Comparison of ENCODE assay signal across 18 cellular contexts in the genomic region with DNA sequence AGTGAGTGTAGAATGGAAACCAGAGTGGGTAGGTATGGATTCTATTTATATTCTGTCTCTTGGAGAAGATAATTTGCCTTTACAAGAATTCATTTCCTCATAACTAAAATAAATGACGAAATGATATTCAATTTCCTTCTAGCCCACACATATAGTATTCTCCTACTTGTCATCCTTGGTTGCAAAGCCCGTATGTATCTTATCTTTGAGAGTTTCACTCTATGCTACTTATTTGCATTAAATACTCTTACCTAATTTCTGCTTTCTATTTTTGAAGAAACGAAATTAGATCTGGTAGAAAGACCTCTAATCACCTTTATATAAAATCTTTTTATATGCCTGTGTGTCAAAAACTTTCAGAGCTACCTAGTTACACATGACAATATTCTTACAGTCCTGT.
"Had no signal": no experiment of that assay in that cellular context is flagged by ENCODE, and none has a peak within 500 bp of the region (broad histone marks: within the 10 kb centered on the region; RNA-seq: fewer than 3 reads in every experiment).

No MANE protein-coding gene starts in this region.

- H3K27me3 ChIP-seq: colonic mucosa, esophagus muscularis mucosa, foreskin keratinocyte, gastroesophageal sphincter, heart left ventricle, left lung had no signal

- H3K36me3 Mint-ChIP-seq: mesothelial cell of epicardium, naive B cell had no signal

- H3K4me3 Mint-ChIP-seq: dendritic cell treated with granulocyte-macrophage colony-stimulating factor and Interleukin-4, amounts not matched to agents 40 ng/mL and 50 ng/mL, for 4 days; mesothelial cell of epicardium; naive B cell had no signal

- H3K9me3 ChIP-seq: colonic mucosa, esophagus muscularis mucosa, gastroesophageal sphincter, heart left ventricle, left lung, lower lobe of right lung, mucosa of descending colon had no signal

- H3K36me3 ChIP-seq: colonic mucosa, esophagus muscularis mucosa, gastroesophageal sphincter, heart left ventricle, left lung, lower lobe of right lung had no signal

- H3K4me3 ChIP-seq: colonic mucosa, esophagus muscularis mucosa, gastroesophageal sphincter, heart left ventricle, left lung, lower lobe of right lung, mucosa of descending colon had no signal

- H3K27ac ChIP-seq: colonic mucosa, esophagus muscularis mucosa, foreskin keratinocyte, gastroesophageal sphincter, heart left ventricle, left lung, lower lobe of right lung had no signal

- H3K9me3 Mint-ChIP-seq: dendritic cell treated with granulocyte-macrophage colony-stimulating factor and Interleukin-4, amounts not matched to agents 40 ng/mL and 50 ng/mL, for 4 days; mesothelial cell of epicardium had no signal

- ATAC-seq: foreskin keratinocyte, gastroesophageal sphincter, heart left ventricle, left cardiac atrium, left lung, left ventricle myocardium superior, lower lobe of right lung, mucosa of descending colon had no signal

- H3K27ac Mint-ChIP-seq: dendritic cell treated with granulocyte-macrophage colony-stimulating factor and Interleukin-4, amounts not matched to agents 40 ng/mL and 50 ng/mL, for 4 days; mesothelial cell of epicardium; naive B cell had no signal

- DNase-seq: colonic mucosa; cortex of kidney; effector CD4-positive, alpha-beta T cell; effector memory CD4-positive, alpha-beta T cell; foreskin keratinocyte; heart left ventricle; hippocampal formation; left cardiac atrium; left lung; left ventricle myocardium superior; lower lobe of right lung; mesenchymal stem cell; mucosa of descending colon; naive B cell had no signal

- H3K4me1 Mint-ChIP-seq: naive B cell had no signal

- H3K4me1 ChIP-seq: colonic mucosa, esophagus muscularis mucosa, foreskin keratinocyte, gastroesophageal sphincter, heart left ventricle, left lung, lower lobe of right lung had no signal

- H3K27me3 Mint-ChIP-seq: dendritic cell treated with granulocyte-macrophage colony-stimulating factor and Interleukin-4, amounts not matched to agents 40 ng/mL and 50 ng/mL, for 4 days; naive B cell had no signal
